ENCODE assay signal across 20 cellular contexts in the genomic region with DNA sequence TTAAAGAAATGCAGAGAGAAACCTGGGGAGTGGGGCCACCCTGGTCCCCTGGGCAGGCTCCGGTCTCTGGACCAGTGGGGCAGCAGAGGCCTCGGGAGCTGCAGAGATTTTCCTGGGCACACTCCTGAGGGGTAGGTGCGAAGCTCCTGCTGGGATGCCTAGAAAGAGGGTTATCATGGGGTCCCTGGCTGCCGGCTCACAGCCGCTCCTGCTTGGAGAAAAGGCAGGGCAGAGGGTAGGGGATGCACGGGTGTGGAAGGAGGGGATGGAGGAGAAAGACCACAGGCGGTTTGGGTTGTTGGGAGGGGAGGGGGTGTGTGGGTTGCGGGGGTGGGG.
DNase-seq lines count a peak whose midpoint lies in the region; ATAC-seq, FAIRE-seq and TF ChIP-seq lines count a peak whose summit lies in the region.
"Had no signal": no experiment of that assay in that cellular context is flagged by ENCODE, and none has a peak within 500 bp of the region (broad histone marks: within the 10 kb centered on the region; RNA-seq: fewer than 3 reads in every experiment).

No MANE protein-coding gene starts in this region.

- H2AFZ ChIP-seq in IMR-90 (replicated peaks; ENCODE audit: low read length, poor library complexity), result no peak overlapping the region
- H2AFZ ChIP-seq in neural progenitor cell (replicated peaks), result no peak overlapping the region
- no peak overlapping the region for H2AFZ ChIP-seq in mammary epithelial cell (ENCODE audit: low read depth, low read length)
- H2AFZ ChIP-seq: GM23248 had no signal

- H3K79me2 ChIP-seq in DOHH2 (ENCODE audit: control insufficient read depth, low read length) (no peaks in the 10 kb centered on the region), neural progenitor cell (ENCODE audit: low read depth) (no peaks in the 10 kb centered on the region), mammary epithelial cell (ENCODE audit: insufficient read depth, low read length) (no peaks in the 10 kb centered on the region)

- no peaks in the 10 kb centered on the region for H3K9me3 ChIP-seq in DOHH2 (ENCODE audit: control insufficient read depth, insufficient read depth, low read length)
- peaks cover 8% of the 10 kb centered on the region for H3K9me3 ChIP-seq in IMR-90 (ENCODE audit: control insufficient read depth, insufficient read depth, low read length)
- H3K9me3 ChIP-seq in neural progenitor cell (ENCODE audit: low read depth), result no peaks in the 10 kb centered on the region
- H3K9me3 ChIP-seq in mammary epithelial cell (replicated peaks; ENCODE audit: insufficient read depth, low read length), result no peaks in the 10 kb centered on the region
- H3K9me3 ChIP-seq: breast epithelium, pancreas had no signal

- no peaks in the 10 kb centered on the region for H3K36me3 ChIP-seq in DOHH2 (ENCODE audit: control insufficient read depth, low read length)
- no peaks in the 10 kb centered on the region for H3K36me3 ChIP-seq in IMR-90 (ENCODE audit: control insufficient read depth, insufficient read depth, low read length)
- no peaks in the 10 kb centered on the region for H3K36me3 ChIP-seq in neural progenitor cell
- no peaks in the 10 kb centered on the region for H3K36me3 ChIP-seq in mammary epithelial cell (ENCODE audit: insufficient read depth, low read length)
- H3K36me3 ChIP-seq: breast epithelium, pancreas had no signal

- no peak overlapping the region for H3K56ac ChIP-seq in IMR-90 (ENCODE audit: extremely low read depth, insufficient read depth, low read length)

- TF ChIP-seq CTCF in DOHH2 (IDR thresholded peaks at IDR 0.05; ENCODE audit: low read depth, low read length, poor library complexity, severe bottlenecking), result no peak
- no peak for TF ChIP-seq CTCF in IMR-90 (conservative IDR thresholded peaks at IDR 0.05; ENCODE audit: low read depth, low read length)
- no peak for TF ChIP-seq CTCF in coronary artery (IDR thresholded peaks at IDR 0.05)
- no peak for TF ChIP-seq CTCF in neural progenitor cell (IDR thresholded peaks at IDR 0.05)
- no peak for TF ChIP-seq CTCF in mammary epithelial cell (conservative IDR thresholded peaks at IDR 0.05 in 1 of 2, IDR thresholded peaks at IDR 0.05 in 1 of 2; ENCODE audit: extremely low read depth in 1 of 2, insufficient read depth in 1 of 2, low read depth in 1 of 2, low read length in 2 of 2)

- H3K9me1 ChIP-seq in IMR-90 (ENCODE audit: insufficient read depth, low read length), result no peaks in the 10 kb centered on the region

- H3K4me1 Mint-ChIP-seq in neural progenitor cell, result peaks cover 48% of the 10 kb centered on the region

- dilution Hi-C loops in IMR-90 (cut with HindIII; ENCODE audit: low sequenced_read_pairs, unreplicated experiment) (no loop called here), mammary epithelial cell (cut with HindIII; ENCODE audit: low sequenced_read_pairs) (no loop called here)

- no peaks in the 10 kb centered on the region for H3K9me2 ChIP-seq in DOHH2 (replicated peaks; ENCODE audit: control insufficient read depth, low read length)

- no peak for ATAC-seq in IMR-90 (ENCODE audit: low read depth)
- ATAC-seq: pancreas, right cardiac atrium had no signal

- POLR2A ChIA-PET in IMR-90 (lab: Charles Lee; ENCODE audit: unreplicated experiment), result no interaction called here

- H3K36me3 Mint-ChIP-seq in neural progenitor cell, result no peaks in the 10 kb centered on the region
- H3K36me3 Mint-ChIP-seq: natural killer cell had no signal

- H3K27me3 ChIP-seq in DOHH2 (ENCODE audit: control insufficient read depth, low read length) (peaks cover 74% of the 10 kb centered on the region), IMR-90 (ENCODE audit: control insufficient read depth, insufficient read depth, low read length) (peaks cover 78% of the 10 kb centered on the region), neural progenitor cell (peaks cover 100% of the 10 kb centered on the region), mammary epithelial cell (ENCODE audit: insufficient read depth, low read length) (peaks cover 41% of the 10 kb centered on the region)

- no peak overlapping the region for H3K14ac ChIP-seq in IMR-90 (replicated peaks; ENCODE audit: low read depth, low read length)

- FAIRE-seq in HTR-8/SVneo (lab: Jason Lieb, UNC), result no peak
- FAIRE-seq: GM12891, pancreas had no signal

- H3K9me3 Mint-ChIP-seq in neural progenitor cell, result no peaks in the 10 kb centered on the region
- H3K9me3 Mint-ChIP-seq: activated CD4-positive, alpha-beta T cell treated with anti-CD3 and anti-CD28 coated beads, Interleukin-2, amount 10 ng/mL, durations not matched to agents 24 days and 14 days; activated T-helper 2 cell treated with anti-CD3 and anti-CD28 coated beads, Interferon-gamma antibody, Interleukin-2, Interleukin-4, amounts not matched to agents 10 μg/mL and 5 μg/mL and 100 μg/mL, durations not matched to agents 14 hours and 24 hours and 36 hours; natural killer cell had no signal

- peaks cover 24% of the 10 kb centered on the region for H3K4me1 ChIP-seq in DOHH2 (ENCODE audit: control insufficient read depth, low read length)
- H3K4me1 ChIP-seq in IMR-90 (ENCODE audit: control insufficient read depth, insufficient read depth, low read length), result peaks cover 3% of the 10 kb centered on the region
- peaks cover 24% of the 10 kb centered on the region for H3K4me1 ChIP-seq in neural progenitor cell
- peaks cover 5% of the 10 kb centered on the region for H3K4me1 ChIP-seq in mammary epithelial cell (ENCODE audit: insufficient read depth, low read length)

- H4K20me1 ChIP-seq in DOHH2 (ENCODE audit: control insufficient read depth, insufficient read depth, low read depth, low read length) (peaks cover 13% of the 10 kb centered on the region; the same call in 1 of the 2 replicates), IMR-90 (ENCODE audit: insufficient read depth, low read length) (peaks cover 28% of the 10 kb centered on the region), neural progenitor cell (ENCODE audit: low read depth) (peaks cover 65% of the 10 kb centered on the region), mammary epithelial cell (ENCODE audit: insufficient read depth, low read length) (no peaks in the 10 kb centered on the region)

- H3F3A ChIP-seq in DOHH2 (ENCODE audit: control insufficient read depth, insufficient read depth) (peaks cover 2% of the 10 kb centered on the region; the same call in 1 of the 2 replicates), neural progenitor cell (ENCODE audit: low read depth) (peaks cover 32% of the 10 kb centered on the region)

- no peak overlapping the region for H4K8ac ChIP-seq in IMR-90 (ENCODE audit: low read depth in 2 of 2, low read length in 2 of 2)

- H2BK5ac ChIP-seq in IMR-90 (ENCODE audit: low read depth, low read length, poor library complexity, severe bottlenecking), result no peak overlapping the region

- H3K27ac ChIP-seq in DOHH2 (ENCODE audit: low read depth, low read length), result no peak overlapping the region
- H3K27ac ChIP-seq in IMR-90 (ENCODE audit: insufficient read depth, low read length), result no peak overlapping the region
- no peak overlapping the region for H3K27ac ChIP-seq in coronary artery
- H3K27ac ChIP-seq in neural progenitor cell, result no peak overlapping the region
- no peak overlapping the region for H3K27ac ChIP-seq in substantia nigra (ENCODE audit: low read depth, low read length, poor library complexity, severe bottlenecking)
- H3K27ac ChIP-seq in mammary epithelial cell (ENCODE audit: insufficient read depth, low read depth, low read length), result no peak overlapping the region
- H3K27ac ChIP-seq: breast epithelium, GM23248, HL-60, pancreas, SK-N-MC had no signal

- no peak overlapping the region for H3K4ac ChIP-seq in IMR-90 (ENCODE audit: low read depth, low read length)

- peak overlapping the region; percentile 56 for H3K4me3 Mint-ChIP-seq in neural progenitor cell

- H3K4me3 ChIP-seq in DOHH2 (ENCODE audit: low read length), result peak overlapping the region; percentile 25
- H3K4me3 ChIP-seq in IMR-90 (ENCODE audit: insufficient read depth, low read depth, low read length), result no peak overlapping the region
- H3K4me3 ChIP-seq in coronary artery, result peak overlapping the region; percentile 55
- peak overlapping the region; percentile 29 for H3K4me3 ChIP-seq in neural progenitor cell
- H3K4me3 ChIP-seq in mammary epithelial cell (replicated peaks in 1 of 3; ENCODE audit: insufficient read depth in 1 of 3, low read depth in 2 of 3, low read length in 3 of 3), result no peak overlapping the region
- H3K4me3 ChIP-seq: GM23248, SK-N-MC had no signal

- WGBS in IMR-90 (ENCODE audit: extremely low coverage in 2 of 2, insufficient read length in 1 of 2), 2 experiments, result no CpG with 5 or more reads among the region's 8 CpGs
- WGBS in mammary epithelial cell (ENCODE audit: low coverage, missing lambda C conversion rate), result 36% methylated on average over 3 of the region's 8 CpGs

- TF ChIP-seq POLR2A in IMR-90 (IDR thresholded peaks at IDR 0.05; ENCODE audit: low read depth, low read length), result no peak

- H3K9ac ChIP-seq in IMR-90 (ENCODE audit: low read depth, low read length) (no peak overlapping the region), neural progenitor cell (no peak overlapping the region), mammary epithelial cell (ENCODE audit: insufficient read depth, low read length) (no peak overlapping the region)
- H3K9ac ChIP-seq: GM23248 had no signal

- H2AK5ac ChIP-seq in IMR-90 (ENCODE audit: low read depth, low read length), result no peak overlapping the region

- DNase-seq in IMR-90, result no peak
- DNase-seq in coronary artery (ENCODE audit: low spot score), result no peak
- DNase-seq in neural progenitor cell (ENCODE audit: low spot score), result peak; percentile 36
- DNase-seq in substantia nigra (lab: John Stamatoyannopoulos, UW), result no peak
- DNase-seq in HTR-8/SVneo (ENCODE audit: insufficient read length, low spot score), result no peak
- DNase-seq in mammary epithelial cell, result no peak
- DNase-seq: activated CD4-positive, alpha-beta T cell treated with anti-CD3 and anti-CD28 coated beads, Interleukin-2, amount 10 ng/mL, durations not matched to agents 24 days and 14 days; cortex of kidney; DMS79; natural killer cell; NCI-H510A treated with DMSO at 0.1 percent for 48 hours; pancreas; right cardiac atrium had no signal

- H2BK120ac ChIP-seq in IMR-90 (ENCODE audit: low read depth, low read length), result no peak overlapping the region

- no peak overlapping the region for H3K27ac Mint-ChIP-seq in neural progenitor cell
- H3K27ac Mint-ChIP-seq: activated T-helper 2 cell treated with anti-CD3 and anti-CD28 coated beads, Interferon-gamma antibody, Interleukin-2, Interleukin-4, amounts not matched to agents 10 μg/mL and 5 μg/mL and 100 μg/mL, durations not matched to agents 14 hours and 24 hours and 36 hours; natural killer cell had no signal

- BruUV-seq in IMR-90 (replicated peaks; lab: Mats Ljungman, UMichigan), result no TSS peak
- no TSS peak for BruUV-seq in mammary epithelial cell (replicated peaks; lab: Mats Ljungman, UMichigan)

- no peak overlapping the region for H2BK15ac ChIP-seq in IMR-90 (ENCODE audit: low read depth, low read length)

- no peak overlapping the region for H3K18ac ChIP-seq in IMR-90 (ENCODE audit: low read depth, low read length)

- H3K27me3 Mint-ChIP-seq in neural progenitor cell (ENCODE audit: insufficient read depth, low read depth), result peaks cover 65% of the 10 kb centered on the region

- intact Hi-C loops in IMR-90 (cut with micrococcal nuclease), result no loop called here
- intact Hi-C loops in mammary epithelial cell (cut with micrococcal nuclease), result no loop called here

- H3K23ac ChIP-seq in IMR-90 (ENCODE audit: low read depth, low read length), result no peak overlapping the region

- H2BK20ac ChIP-seq in IMR-90 (ENCODE audit: low read depth, low read length), result no peak overlapping the region

- no peak for TF ChIP-seq RAD21 in IMR-90 (IDR thresholded peaks at IDR 0.05; ENCODE audit: low read length)

- H4K91ac ChIP-seq in IMR-90 (ENCODE audit: insufficient read depth, low read depth, low read length), result no peak overlapping the region

- peak overlapping the region; percentile 58 for H3K4me2 ChIP-seq in DOHH2 (ENCODE audit: low read length)
- H3K4me2 ChIP-seq in IMR-90 (ENCODE audit: low read depth, low read length), result no peak overlapping the region
- H3K4me2 ChIP-seq in neural progenitor cell, result peak overlapping the region; percentile 73
- no peak overlapping the region for H3K4me2 ChIP-seq in mammary epithelial cell (ENCODE audit: insufficient read depth, low read depth, low read length)

- no peak overlapping the region for H4K5ac ChIP-seq in IMR-90 (ENCODE audit: low read depth, low read length)

- in situ Hi-C loops in IMR-90 (cut with MboI; ENCODE audit: low sequenced_read_pairs), result no loop called here
- in situ Hi-C loops in mammary epithelial cell (cut with MboI; ENCODE audit: low sequenced_read_pairs in 2 of 2), result no loop called here

- peak overlapping the region; percentile 76 for H2AK9ac ChIP-seq in IMR-90 (replicated peaks; ENCODE audit: low read depth, low read length, poor library complexity)

- no peaks in the 10 kb centered on the region for H3K79me1 ChIP-seq in IMR-90 (ENCODE audit: low read depth in 1 of 2, low read length in 2 of 2)

- CTCF ChIA-PET in IMR-90 (lab: Yijun Ruan, JAX) (no interaction called here), mammary epithelial cell (lab: Charles Lee; ENCODE audit: low non-redundant PET) (no interaction called here)

Comparison
In these comparisons a context has a peak if more than half of its experiments do, and no peak if none do; other contexts are left out.
1. H3K4me2 ChIP-seq: peak in DOHH2 (single experiment) and neural progenitor cell (single experiment); none in IMR-90 (single experiment) and mammary epithelial cell (single experiment).
2. H3K4me3 ChIP-seq: peak in DOHH2 (single experiment), coronary artery (single experiment) and neural progenitor cell (single experiment); none in IMR-90 (single experiment) and mammary epithelial cell (0 of 3).